In genomic region chr3:107543666-107544065, GRCh38 we compare ENCODE assay signal across 2 cellular contexts.
TF ChIP-seq lines count a peak whose summit lies in the region.

No MANE protein-coding gene starts in this region.

TF ChIP-seq in HEK293, 187 proteins besides CTCF, POLR2A, EP300 and RAD21 (continued from another document):
- TF ChIP-seq HIC1 (tag by site-specific recombination; IDR thresholded peaks at IDR 0.05) (no peak), ZBTB44 (tag by site-specific recombination; IDR thresholded peaks at IDR 0.05) (peak; percentile 73), ZNF654 (tag by site-specific recombination; IDR thresholded peaks at IDR 0.05; ENCODE audit: low read depth) (peak; percentile 31; the same call in 1 of the 2 replicates), ZNF580 (tag by site-specific recombination; IDR thresholded peaks at IDR 0.05) (no peak), SCRT1 (tag by site-specific recombination; IDR thresholded peaks at IDR 0.05; ENCODE audit: borderline replicate concordance) (no peak), ZNF585B (tag by site-specific recombination; IDR thresholded peaks at IDR 0.05) (no peak), ZBTB1 (tag by site-specific recombination; IDR thresholded peaks at IDR 0.05) (no peak), ZNF404 (tag by site-specific recombination; IDR thresholded peaks at IDR 0.05) (no peak)

TF ChIP-seq in HepG2, 621 proteins besides CTCF, POLR2A, EP300 and RAD21 (continued from another document):
- TF ChIP-seq CEBPZ (IDR thresholded peaks at IDR 0.05; ENCODE audit: low read length): no peak
- TF ChIP-seq PATZ1 (CRISPR knock-in tag; IDR thresholded peaks at IDR 0.05): no peak
- TF ChIP-seq DBP (CRISPR knock-in tag; IDR thresholded peaks at IDR 0.05; ENCODE audit: not compliant biosample characterization): no peak
- TF ChIP-seq MEIS1 (CRISPR knock-in tag; IDR thresholded peaks at IDR 0.05; ENCODE audit: borderline replicate concordance): no peak
- no peak for TF ChIP-seq DNMT1 (CRISPR knock-in tag; IDR thresholded peaks at IDR 0.05)
- TF ChIP-seq SMC3 (IDR thresholded peaks at IDR 0.05; ENCODE audit: low read length): peak; percentile 24; the same call in 1 of the 2 replicates
- TF ChIP-seq STAG1 (CRISPR knock-in tag; IDR thresholded peaks at IDR 0.05): peak; percentile 57
- TF ChIP-seq ZNF207 (IDR thresholded peaks at IDR 0.05; ENCODE audit: borderline replicate concordance): no peak
- TF ChIP-seq ZNF143 (CRISPR knock-in tag; IDR thresholded peaks at IDR 0.05): no peak
